27 cellular contexts compared by ENCODE assay signal in genomic region chrX:3584415-3584996, GRCh38.
DNase-seq lines count a peak whose midpoint lies in the region; ATAC-seq, FAIRE-seq and TF ChIP-seq lines count a peak whose summit lies in the region.
"Had no signal": no experiment of that assay in that cellular context is flagged by ENCODE, and none has a peak within 500 bp of the region (broad histone marks: within the 10 kb centered on the region; RNA-seq: fewer than 3 reads in every experiment).

No MANE protein-coding gene starts in this region.

- no peak overlapping the region for H3K9ac ChIP-seq in H1 (replicated peaks in 1 of 4; ENCODE audit: extremely low read depth in 1 of 4, low read depth in 3 of 4, low read length in 3 of 4)
- H3K9ac ChIP-seq: KMS-11 had no signal

- H4K8ac ChIP-seq in H1 (ENCODE audit: extremely low read depth, insufficient read depth, low read length): no peak overlapping the region

- H2AK5ac ChIP-seq in H1 (ENCODE audit: low read depth, low read length): no peak overlapping the region

- no peak for TF ChIP-seq EP300 in H1 (IDR thresholded peaks at IDR 0.05; ENCODE audit: borderline replicate concordance in 1 of 2, low read depth in 2 of 2, low read length in 2 of 2)

- H4K91ac ChIP-seq in H1 (replicated peaks; ENCODE audit: insufficient read length, low read length): no peak overlapping the region

- no peaks in the 10 kb centered on the region for H4K20me1 ChIP-seq in GM23338 (replicated peaks; ENCODE audit: insufficient read depth)
- no peaks in the 10 kb centered on the region for H4K20me1 ChIP-seq in H1 (replicated peaks in 1 of 2; ENCODE audit: control insufficient read depth in 1 of 2, insufficient read depth in 2 of 2, low read length in 2 of 2)

- H3K4me3 Mint-ChIP-seq in activated CD8-positive, alpha-beta T cell treated with anti-CD3 and anti-CD28 coated beads, Interleukin-2, amount 10 ng/mL, durations not matched to agents 7 days and 5 days: no peak overlapping the region
- H3K4me3 Mint-ChIP-seq in activated CD8-positive, alpha-beta T cell treated with anti-CD3 and anti-CD28 coated beads for 36 hours: no peak overlapping the region
- H3K4me3 Mint-ChIP-seq in GM23338: no peak overlapping the region

- no peak overlapping the region for H2BK15ac ChIP-seq in H1 (ENCODE audit: low read length)

- peak; percentile 78 for ATAC-seq in activated CD8-positive, alpha-beta T cell treated with anti-CD3 and anti-CD28 coated beads, Interleukin-2, amount 10 ng/mL, durations not matched to agents 7 days and 5 days
- no peak for ATAC-seq in activated CD8-positive, alpha-beta T cell treated with anti-CD3 and anti-CD28 coated beads for 36 hours
- ATAC-seq in GM23338 (peak; percentile 61; the same call in 2 of the 3 replicates), HG02623 (IDR thresholded peaks at IDR 0.05; ENCODE audit: unreplicated experiment) (no peak)
- ATAC-seq: GM12878, Right ventricle myocardium inferior, SK-N-SH treated with all-trans-retinoic acid at 6 μM for 48 hours had no signal

- no peak overlapping the region for H2BK20ac ChIP-seq in H1 (ENCODE audit: low read length)

- no peak overlapping the region for H3K23ac ChIP-seq in H1 (ENCODE audit: insufficient read length)

- H3K36me3 ChIP-seq in GM23338 (ENCODE audit: insufficient read depth) (no peaks in the 10 kb centered on the region), H1 (ENCODE audit: control insufficient read depth in 2 of 4, insufficient read depth in 4 of 4, low read length in 3 of 4) (no peaks in the 10 kb centered on the region)
- H3K36me3 ChIP-seq: HAP-1, SJCRH30 had no signal

- H3K23me2 ChIP-seq in H1 (ENCODE audit: low read depth, low read length): no peaks in the 10 kb centered on the region

- no peak overlapping the region for H3K27ac ChIP-seq in GM23338 (ENCODE audit: low read depth)
- H3K27ac ChIP-seq in H1 (ENCODE audit: low read depth, low read length): no peak overlapping the region
- H3K27ac ChIP-seq: HL-60, KMS-11, PC-9, SJCRH30 had no signal

- H3K9me3 ChIP-seq in H1 (ENCODE audit: insufficient read depth in 2 of 2, low read depth in 1 of 2, low read length in 1 of 2): no peaks in the 10 kb centered on the region
- H3K9me3 ChIP-seq: Caco-2, HAP-1, SJCRH30 had no signal

- H3K18ac ChIP-seq in H1 (ENCODE audit: extremely low read depth, low read length): no peak overlapping the region

- CTCF ChIA-PET in activated CD8-positive, alpha-beta T cell treated with anti-CD3 and anti-CD28 coated beads, Interleukin-2, amount 10 ng/mL, durations not matched to agents 7 days and 5 days (lab: Charles Lee): no interaction called here
- CTCF ChIA-PET in activated CD8-positive, alpha-beta T cell treated with anti-CD3 and anti-CD28 coated beads for 36 hours (lab: Charles Lee): no interaction called here
- CTCF ChIA-PET in H1 (lab: Charles Lee; ENCODE audit: partially characterized antibody): no interaction called here

- no peak overlapping the region for H2BK12ac ChIP-seq in H1 (ENCODE audit: low read depth, low read length)

- TF ChIP-seq RAD21 in H1 (IDR thresholded peaks at IDR 0.05 in 1 of 2, conservative IDR thresholded peaks at IDR 0.05 in 1 of 2; ENCODE audit: low read depth in 2 of 2, low read length in 2 of 2): no peak

- no peak overlapping the region for H2BK5ac ChIP-seq in H1 (ENCODE audit: low read depth, low read length)

- H3K27ac Mint-ChIP-seq in activated CD8-positive, alpha-beta T cell treated with anti-CD3 and anti-CD28 coated beads, Interleukin-2, amount 10 ng/mL, durations not matched to agents 7 days and 5 days: no peak overlapping the region
- H3K27ac Mint-ChIP-seq in activated CD8-positive, alpha-beta T cell treated with anti-CD3 and anti-CD28 coated beads for 36 hours: no peak overlapping the region
- H3K27ac Mint-ChIP-seq in GM23338: no peak overlapping the region
- H3K27ac Mint-ChIP-seq: CD4-positive, alpha-beta memory T cell had no signal

- H3K79me2 ChIP-seq in GM23338 (replicated peaks; ENCODE audit: insufficient read depth) (no peaks in the 10 kb centered on the region), H1 (ENCODE audit: control insufficient read depth in 1 of 2, insufficient read depth in 2 of 2, low read length in 2 of 2) (no peaks in the 10 kb centered on the region)

- H3K14ac ChIP-seq in H1 (ENCODE audit: insufficient read length): no peak overlapping the region

- no peaks in the 10 kb centered on the region for H3K9me3 Mint-ChIP-seq in activated CD8-positive, alpha-beta T cell treated with anti-CD3 and anti-CD28 coated beads, Interleukin-2, amount 10 ng/mL, durations not matched to agents 7 days and 5 days (ENCODE audit: insufficient read depth)
- no peaks in the 10 kb centered on the region for H3K9me3 Mint-ChIP-seq in activated CD8-positive, alpha-beta T cell treated with anti-CD3 and anti-CD28 coated beads for 36 hours
- H3K9me3 Mint-ChIP-seq in GM23338: no peaks in the 10 kb centered on the region; the same call in 2 of the 3 replicates

- H2BK120ac ChIP-seq in H1 (replicated peaks; ENCODE audit: low read depth, low read length): no peak overlapping the region

- H3K9me2 ChIP-seq in GM23338 (ENCODE audit: insufficient read depth): no peaks in the 10 kb centered on the region

- H3K36me3 Mint-ChIP-seq in activated CD8-positive, alpha-beta T cell treated with anti-CD3 and anti-CD28 coated beads, Interleukin-2, amount 10 ng/mL, durations not matched to agents 7 days and 5 days (ENCODE audit: low read depth): peaks cover 7% of the 10 kb centered on the region
- H3K36me3 Mint-ChIP-seq in activated CD8-positive, alpha-beta T cell treated with anti-CD3 and anti-CD28 coated beads for 36 hours (ENCODE audit: low read depth): peaks cover 2% of the 10 kb centered on the region
- no peaks in the 10 kb centered on the region for H3K36me3 Mint-ChIP-seq in GM23338 (ENCODE audit: low read depth)

- no peaks in the 10 kb centered on the region for H3K27me3 Mint-ChIP-seq in activated CD8-positive, alpha-beta T cell treated with anti-CD3 and anti-CD28 coated beads, Interleukin-2, amount 10 ng/mL, durations not matched to agents 7 days and 5 days (ENCODE audit: low read depth)
- H3K27me3 Mint-ChIP-seq in activated CD8-positive, alpha-beta T cell treated with anti-CD3 and anti-CD28 coated beads for 36 hours: no peaks in the 10 kb centered on the region
- peaks cover 8% of the 10 kb centered on the region for H3K27me3 Mint-ChIP-seq in GM23338 (ENCODE audit: insufficient read depth, low read depth, poor library complexity)
- H3K27me3 Mint-ChIP-seq: CD4-positive, alpha-beta memory T cell; IgD-negative memory B cell had no signal

- POLR2A ChIA-PET in activated CD8-positive, alpha-beta T cell treated with anti-CD3 and anti-CD28 coated beads, Interleukin-2, amount 10 ng/mL, durations not matched to agents 7 days and 5 days (lab: Charles Lee): no interaction called here
- POLR2A ChIA-PET in activated CD8-positive, alpha-beta T cell treated with anti-CD3 and anti-CD28 coated beads for 36 hours (lab: Charles Lee): interaction anchor here (0.6 kb wide), 1 partner anchor 44 kb away, joined by 5 read pairs; no protein-coding TSS in a partner anchor
- POLR2A ChIA-PET in H1 (lab: Charles Lee; ENCODE audit: partially characterized antibody): no interaction called here

- H3K4me2 ChIP-seq in GM23338 (no peak overlapping the region), H1 (ENCODE audit: insufficient read depth in 1 of 2, low read depth in 2 of 2, low read length in 2 of 2) (no peak overlapping the region)
- H3K4me2 ChIP-seq: KMS-11, PC-9 had no signal

- WGBS in H1 (ENCODE audit: extremely low coverage in 1 of 2, insufficient coverage in 1 of 2, insufficient read length in 1 of 2, insufficient replicate concordance in 2 of 2, low coverage in 1 of 2, low lambda C conversion rate in 2 of 2, missing lambda C conversion rate in 1 of 2), 2 experiments: 69% methylated on average over 6 of the region's 10 CpGs; no CpG with 5 or more reads in 1 of the 2 experiments

- no peak overlapping the region for H3K56ac ChIP-seq in H1 (replicated peaks; ENCODE audit: insufficient read length, low read depth, low read length)

- TF ChIP-seq POLR2A in GM12891 (IDR thresholded peaks at IDR 0.05; ENCODE audit: low read depth, low read length) (no peak), H1 (IDR thresholded peaks at IDR 0.05; ENCODE audit: control extremely low read depth in 1 of 2, low read depth in 2 of 2, low read length in 2 of 2) (no peak)

- FAIRE-seq in GM12891 (lab: Jason Lieb, UNC) (peak; percentile 60), H1 (lab: Jason Lieb, UNC) (peak; percentile 84)
- FAIRE-seq: GM12878 had no signal

- H2AFZ ChIP-seq in GM23338: no peak overlapping the region
- H2AFZ ChIP-seq in H1 (ENCODE audit: low read length): no peak overlapping the region
- H2AFZ ChIP-seq: PC-9 had no signal

- H4K5ac ChIP-seq in H1 (ENCODE audit: insufficient read length, low read depth, low read length): no peak overlapping the region

- H3K4me3 ChIP-seq in GM23338: no peak overlapping the region
- no peak overlapping the region for H3K4me3 ChIP-seq in H1 (ENCODE audit: extremely low read depth in 1 of 4, insufficient read depth in 2 of 4, low read depth in 3 of 4, low read length in 4 of 4)
- H3K4me3 ChIP-seq: GM12878, HAP-1, PC-9, SJCRH30 had no signal

- peak; percentile 34 for DNase-seq in activated CD8-positive, alpha-beta T cell treated with anti-CD3 and anti-CD28 coated beads, Interleukin-2, amount 10 ng/mL, durations not matched to agents 7 days and 5 days
- DNase-seq in activated CD8-positive, alpha-beta T cell treated with anti-CD3 and anti-CD28 coated beads for 36 hours: no peak
- no peak for DNase-seq in GM12891 (ENCODE audit: insufficient read length, low spot score)
- DNase-seq in GM23338 (ENCODE audit: low spot score): peak; percentile 1
- no peak for DNase-seq in H1 (ENCODE audit: low read depth in 1 of 2, low spot score in 2 of 2)
- DNase-seq in T-helper 9 cell: no peak
- DNase-seq: C1 segment of cervical spinal cord, DMS79, EL, GDM1, MM.1S, NCI-H1417 treated with DMSO at 0.1 percent for 48 hours, NCI-H187 treated with DMSO at 0.1 percent for 48 hours, NCI-H446, NCI-H524 treated with DMSO at 0.1 percent for 48 hours, PC-9, SJCRH30 had no signal

- H3K27me3 ChIP-seq in GM23338 (ENCODE audit: insufficient read depth) (no peaks in the 10 kb centered on the region), H1 (replicated peaks in 1 of 4; ENCODE audit: control insufficient read depth in 3 of 4, extremely low read depth in 1 of 4, insufficient read depth in 3 of 4, low read length in 3 of 4) (no peaks in the 10 kb centered on the region; a peak in 1 of 7 replicates)
- H3K27me3 ChIP-seq: SJCRH30 had no signal

- peaks cover 33% of the 10 kb centered on the region for H3K4me1 Mint-ChIP-seq in activated CD8-positive, alpha-beta T cell treated with anti-CD3 and anti-CD28 coated beads, Interleukin-2, amount 10 ng/mL, durations not matched to agents 7 days and 5 days (ENCODE audit: low read depth)
- peaks cover 18% of the 10 kb centered on the region for H3K4me1 Mint-ChIP-seq in activated CD8-positive, alpha-beta T cell treated with anti-CD3 and anti-CD28 coated beads for 36 hours (ENCODE audit: low read depth)
- H3K4me1 Mint-ChIP-seq in GM23338: peaks cover 4% of the 10 kb centered on the region; the same call in 2 of the 3 replicates

- no peaks in the 10 kb centered on the region for H3K79me1 ChIP-seq in H1 (ENCODE audit: low read depth, low read length)

- no peak overlapping the region for H3K4ac ChIP-seq in H1 (replicated peaks; ENCODE audit: insufficient read length, low read depth, low read length)

- H3K4me1 ChIP-seq in GM23338 (ENCODE audit: insufficient read depth) (no peaks in the 10 kb centered on the region), H1 (replicated peaks in 1 of 4; ENCODE audit: control insufficient read depth in 3 of 4, insufficient read depth in 4 of 4, low read length in 3 of 4) (no peaks in the 10 kb centered on the region)
- H3K4me1 ChIP-seq: Caco-2, HAP-1, SJCRH30 had no signal

- TF ChIP-seq CTCF in activated CD8-positive, alpha-beta T cell treated with anti-CD3 and anti-CD28 coated beads for 36 hours (IDR thresholded peaks at IDR 0.05): no peak
- TF ChIP-seq CTCF in GM23338 (conservative IDR thresholded peaks at IDR 0.05; ENCODE audit: low read depth in 2 of 2) (no peak), H1 (IDR thresholded peaks at IDR 0.05; ENCODE audit: control extremely low read depth in 1 of 3, insufficient read depth in 1 of 3, low read depth in 1 of 3, low read length in 3 of 3) (no peak)

- intact Hi-C loops in activated CD8-positive, alpha-beta T cell treated with anti-CD3 and anti-CD28 coated beads for 36 hours (cut with micrococcal nuclease): no loop called here

- H3F3A ChIP-seq in GM23338 (replicated peaks; ENCODE audit: low read depth): no peaks in the 10 kb centered on the region

Comparison
In these comparisons a context has a peak if more than half of its experiments do, and no peak if none do; other contexts are left out.
1. ATAC-seq: peak in activated CD8-positive, alpha-beta T cell treated with anti-CD3 and anti-CD28 coated beads, Interleukin-2, amount 10 ng/mL, durations not matched to agents 7 days and 5 days (single experiment) and GM23338 (single experiment); none in activated CD8-positive, alpha-beta T cell treated with anti-CD3 and anti-CD28 coated beads for 36 hours (single experiment) and HG02623 (single experiment).
2. DNase-seq: peak in activated CD8-positive, alpha-beta T cell treated with anti-CD3 and anti-CD28 coated beads, Interleukin-2, amount 10 ng/mL, durations not matched to agents 7 days and 5 days (single experiment) and GM23338 (single experiment); none in activated CD8-positive, alpha-beta T cell treated with anti-CD3 and anti-CD28 coated beads for 36 hours (single experiment), GM12891 (single experiment), H1 (0 of 2) and T-helper 9 cell (single experiment).